1 cellular context compared by ENCODE assay signal in the genomic region with DNA sequence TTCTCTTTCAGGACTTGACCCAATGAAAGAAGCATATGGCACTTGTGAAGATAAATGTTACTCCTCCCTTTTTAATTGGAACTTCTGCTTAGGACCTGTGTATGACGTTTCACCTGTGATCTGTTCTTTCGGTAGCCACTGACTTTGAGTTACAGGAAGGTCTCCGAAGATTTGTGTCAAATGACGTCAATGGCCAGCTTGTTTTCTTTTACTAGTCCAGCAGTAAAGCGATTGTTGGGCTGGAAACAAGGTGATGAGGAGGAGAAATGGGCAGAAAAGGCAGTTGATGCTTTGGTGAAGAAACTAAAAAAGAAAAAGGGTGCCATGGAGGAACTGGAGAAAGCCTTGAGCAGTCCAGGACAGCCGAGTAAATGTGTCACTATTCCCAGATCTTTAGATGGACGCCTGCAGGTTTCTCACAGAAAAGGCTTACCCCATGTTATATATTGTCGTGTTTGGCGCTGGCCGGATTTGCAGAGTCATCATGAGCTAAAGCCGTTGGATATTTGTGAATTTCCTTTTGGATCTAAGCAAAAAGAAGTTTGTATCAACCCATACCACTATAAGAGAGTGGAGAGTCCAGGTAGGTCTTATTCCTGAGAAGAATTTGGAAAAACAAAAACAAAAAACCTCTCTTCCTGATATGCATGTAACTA.
TF ChIP-seq lines count a peak whose summit lies in the region.

No MANE protein-coding gene starts in this region.

TF ChIP-seq in K562, 482 proteins besides CTCF, POLR2A, EP300 and RAD21 (continued from another document and continues in another):
- TF ChIP-seq, protein P1, sequence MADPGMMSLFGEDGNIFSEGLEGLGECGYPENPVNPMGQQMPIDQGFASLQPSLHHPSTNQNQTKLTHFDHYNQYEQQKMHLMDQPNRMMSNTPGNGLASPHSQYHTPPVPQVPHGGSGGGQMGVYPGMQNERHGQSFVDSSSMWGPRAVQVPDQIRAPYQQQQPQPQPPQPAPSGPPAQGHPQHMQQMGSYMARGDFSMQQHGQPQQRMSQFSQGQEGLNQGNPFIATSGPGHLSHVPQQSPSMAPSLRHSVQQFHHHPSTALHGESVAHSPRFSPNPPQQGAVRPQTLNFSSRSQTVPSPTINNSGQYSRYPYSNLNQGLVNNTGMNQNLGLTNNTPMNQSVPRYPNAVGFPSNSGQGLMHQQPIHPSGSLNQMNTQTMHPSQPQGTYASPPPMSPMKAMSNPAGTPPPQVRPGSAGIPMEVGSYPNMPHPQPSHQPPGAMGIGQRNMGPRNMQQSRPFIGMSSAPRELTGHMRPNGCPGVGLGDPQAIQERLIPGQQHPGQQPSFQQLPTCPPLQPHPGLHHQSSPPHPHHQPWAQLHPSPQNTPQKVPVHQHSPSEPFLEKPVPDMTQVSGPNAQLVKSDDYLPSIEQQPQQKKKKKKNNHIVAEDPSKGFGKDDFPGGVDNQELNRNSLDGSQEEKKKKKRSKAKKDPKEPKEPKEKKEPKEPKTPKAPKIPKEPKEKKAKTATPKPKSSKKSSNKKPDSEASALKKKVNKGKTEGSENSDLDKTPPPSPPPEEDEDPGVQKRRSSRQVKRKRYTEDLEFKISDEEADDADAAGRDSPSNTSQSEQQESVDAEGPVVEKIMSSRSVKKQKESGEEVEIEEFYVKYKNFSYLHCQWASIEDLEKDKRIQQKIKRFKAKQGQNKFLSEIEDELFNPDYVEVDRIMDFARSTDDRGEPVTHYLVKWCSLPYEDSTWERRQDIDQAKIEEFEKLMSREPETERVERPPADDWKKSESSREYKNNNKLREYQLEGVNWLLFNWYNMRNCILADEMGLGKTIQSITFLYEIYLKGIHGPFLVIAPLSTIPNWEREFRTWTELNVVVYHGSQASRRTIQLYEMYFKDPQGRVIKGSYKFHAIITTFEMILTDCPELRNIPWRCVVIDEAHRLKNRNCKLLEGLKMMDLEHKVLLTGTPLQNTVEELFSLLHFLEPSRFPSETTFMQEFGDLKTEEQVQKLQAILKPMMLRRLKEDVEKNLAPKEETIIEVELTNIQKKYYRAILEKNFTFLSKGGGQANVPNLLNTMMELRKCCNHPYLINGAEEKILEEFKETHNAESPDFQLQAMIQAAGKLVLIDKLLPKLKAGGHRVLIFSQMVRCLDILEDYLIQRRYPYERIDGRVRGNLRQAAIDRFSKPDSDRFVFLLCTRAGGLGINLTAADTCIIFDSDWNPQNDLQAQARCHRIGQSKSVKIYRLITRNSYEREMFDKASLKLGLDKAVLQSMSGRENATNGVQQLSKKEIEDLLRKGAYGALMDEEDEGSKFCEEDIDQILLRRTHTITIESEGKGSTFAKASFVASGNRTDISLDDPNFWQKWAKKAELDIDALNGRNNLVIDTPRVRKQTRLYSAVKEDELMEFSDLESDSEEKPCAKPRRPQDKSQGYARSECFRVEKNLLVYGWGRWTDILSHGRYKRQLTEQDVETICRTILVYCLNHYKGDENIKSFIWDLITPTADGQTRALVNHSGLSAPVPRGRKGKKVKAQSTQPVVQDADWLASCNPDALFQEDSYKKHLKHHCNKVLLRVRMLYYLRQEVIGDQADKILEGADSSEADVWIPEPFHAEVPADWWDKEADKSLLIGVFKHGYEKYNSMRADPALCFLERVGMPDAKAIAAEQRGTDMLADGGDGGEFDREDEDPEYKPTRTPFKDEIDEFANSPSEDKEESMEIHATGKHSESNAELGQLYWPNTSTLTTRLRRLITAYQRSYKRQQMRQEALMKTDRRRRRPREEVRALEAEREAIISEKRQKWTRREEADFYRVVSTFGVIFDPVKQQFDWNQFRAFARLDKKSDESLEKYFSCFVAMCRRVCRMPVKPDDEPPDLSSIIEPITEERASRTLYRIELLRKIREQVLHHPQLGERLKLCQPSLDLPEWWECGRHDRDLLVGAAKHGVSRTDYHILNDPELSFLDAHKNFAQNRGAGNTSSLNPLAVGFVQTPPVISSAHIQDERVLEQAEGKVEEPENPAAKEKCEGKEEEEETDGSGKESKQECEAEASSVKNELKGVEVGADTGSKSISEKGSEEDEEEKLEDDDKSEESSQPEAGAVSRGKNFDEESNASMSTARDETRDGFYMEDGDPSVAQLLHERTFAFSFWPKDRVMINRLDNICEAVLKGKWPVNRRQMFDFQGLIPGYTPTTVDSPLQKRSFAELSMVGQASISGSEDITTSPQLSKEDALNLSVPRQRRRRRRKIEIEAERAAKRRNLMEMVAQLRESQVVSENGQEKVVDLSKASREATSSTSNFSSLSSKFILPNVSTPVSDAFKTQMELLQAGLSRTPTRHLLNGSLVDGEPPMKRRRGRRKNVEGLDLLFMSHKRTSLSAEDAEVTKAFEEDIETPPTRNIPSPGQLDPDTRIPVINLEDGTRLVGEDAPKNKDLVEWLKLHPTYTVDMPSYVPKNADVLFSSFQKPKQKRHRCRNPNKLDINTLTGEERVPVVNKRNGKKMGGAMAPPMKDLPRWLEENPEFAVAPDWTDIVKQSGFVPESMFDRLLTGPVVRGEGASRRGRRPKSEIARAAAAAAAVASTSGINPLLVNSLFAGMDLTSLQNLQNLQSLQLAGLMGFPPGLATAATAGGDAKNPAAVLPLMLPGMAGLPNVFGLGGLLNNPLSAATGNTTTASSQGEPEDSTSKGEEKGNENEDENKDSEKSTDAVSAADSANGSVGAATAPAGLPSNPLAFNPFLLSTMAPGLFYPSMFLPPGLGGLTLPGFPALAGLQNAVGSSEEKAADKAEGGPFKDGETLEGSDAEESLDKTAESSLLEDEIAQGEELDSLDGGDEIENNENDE (IDR thresholded peaks at IDR 0.05; ENCODE audit: low read depth, low read length), result no peak
- TF ChIP-seq SETDB1 (IDR thresholded peaks at IDR 0.05; ENCODE audit: low read length) (no peak), ZBTB34 (CRISPR knock-in tag; IDR thresholded peaks at IDR 0.05) (no peak), NR2C1 (IDR thresholded peaks at IDR 0.05) (no peak), NR2C1 (tag; IDR thresholded peaks at IDR 0.05) (no peak), KDM5B (IDR thresholded peaks at IDR 0.05; ENCODE audit: insufficient replicate concordance, low read depth, low read length) (no peak), CREM (IDR thresholded peaks at IDR 0.05; ENCODE audit: low read depth) (peak; percentile 64), SNRNP70 (optimal IDR thresholded peaks at IDR 0.05; ENCODE audit: low read depth, low read length) (no peak), MAFK (IDR thresholded peaks at IDR 0.05; ENCODE audit: low read length) (peak; percentile 55), GATAD2A (IDR thresholded peaks at IDR 0.05) (no peak), ZFP36 (IDR thresholded peaks at IDR 0.05; ENCODE audit: low read depth, low read length, partially characterized antibody) (no peak), U2AF1 (optimal IDR thresholded peaks at IDR 0.05; ENCODE audit: low read depth, low read length) (no peak), DPF2 (IDR thresholded peaks at IDR 0.05) (0 out of 2 replicates have a peak, but pooled peaks have one; percentile 11), THRA (IDR thresholded peaks at IDR 0.05) (no peak), ZNF316 (IDR thresholded peaks at IDR 0.05) (peak; percentile 90), MEIS2 (IDR thresholded peaks at IDR 0.05; ENCODE audit: partially characterized antibody) (peak; percentile 26), ZNF583 (CRISPR knock-in tag; IDR thresholded peaks at IDR 0.05) (no peak), PTTG1 (tag; IDR thresholded peaks at IDR 0.05; ENCODE audit: low read depth) (no peak), ATF7 (IDR thresholded peaks at IDR 0.05) (peak; percentile 36; the same call in 1 of the 2 replicates), TEAD4 (IDR thresholded peaks at IDR 0.05; ENCODE audit: low read length) (no peak), TEAD4 (CRISPR knock-in tag; IDR thresholded peaks at IDR 0.05; ENCODE audit: borderline replicate concordance) (no peak), HOXB6 (CRISPR knock-in tag; IDR thresholded peaks at IDR 0.05; ENCODE audit: borderline replicate concordance) (no peak), ZNF146 (CRISPR knock-in tag; IDR thresholded peaks at IDR 0.05; ENCODE audit: unreplicated experiment) (no peak), ZNF589 (CRISPR knock-in tag; IDR thresholded peaks at IDR 0.05; ENCODE audit: low read depth) (no peak), MTF1 (CRISPR knock-in tag; IDR thresholded peaks at IDR 0.05; ENCODE audit: borderline replicate concordance) (no peak), HMG20A (CRISPR knock-in tag; conservative IDR thresholded peaks at IDR 0.05) (no peak), POLR2H (tag; IDR thresholded peaks at IDR 0.05; ENCODE audit: low read depth) (no peak), RBM25 (IDR thresholded peaks at IDR 0.05; ENCODE audit: low read depth, low read length, severe bottlenecking) (no peak), FOXK2 (conservative IDR thresholded peaks at IDR 0.05 in 1 of 2, IDR thresholded peaks at IDR 0.05 in 1 of 2; ENCODE audit: low read depth in 2 of 2) (0 out of 4 replicates have a peak, but pooled peaks have one; percentile 35), NCOA4 (IDR thresholded peaks at IDR 0.05; ENCODE audit: partially characterized antibody) (no peak), C11orf30 (IDR thresholded peaks at IDR 0.05; ENCODE audit: low read depth) (peak; percentile 86), PRPF4 (IDR thresholded peaks at IDR 0.05; ENCODE audit: insufficient read depth, low read depth, low read length, poor library complexity, severe bottlenecking) (no peak), ZNF12 (CRISPR knock-in tag; IDR thresholded peaks at IDR 0.05) (no peak), CBX3 (IDR thresholded peaks at IDR 0.05; ENCODE audit: borderline replicate concordance in 1 of 2, low read length in 2 of 2) (no peak), HNRNPLL (IDR thresholded peaks at IDR 0.05; ENCODE audit: low read depth, low read length, poor library complexity, severe bottlenecking) (no peak), SREBF1 (IDR thresholded peaks at IDR 0.05; ENCODE audit: borderline replicate concordance, low read depth, low read length) (no peak), BRF1 (IDR thresholded peaks at IDR 0.05; ENCODE audit: borderline replicate concordance, extremely low read depth, insufficient read length) (no peak), NFE2L1 (tag; IDR thresholded peaks at IDR 0.05; ENCODE audit: borderline replicate concordance, low read depth) (peak; percentile 48; the same call in 1 of the 2 replicates), NFE2 (IDR thresholded peaks at IDR 0.05; ENCODE audit: low read depth) (peak; percentile 78), WHSC1 (IDR thresholded peaks at IDR 0.05; ENCODE audit: low read length) (no peak), ZNF263 (CRISPR knock-in tag; IDR thresholded peaks at IDR 0.05; ENCODE audit: borderline replicate concordance) (no peak)
- TF ChIP-seq, protein P2, sequence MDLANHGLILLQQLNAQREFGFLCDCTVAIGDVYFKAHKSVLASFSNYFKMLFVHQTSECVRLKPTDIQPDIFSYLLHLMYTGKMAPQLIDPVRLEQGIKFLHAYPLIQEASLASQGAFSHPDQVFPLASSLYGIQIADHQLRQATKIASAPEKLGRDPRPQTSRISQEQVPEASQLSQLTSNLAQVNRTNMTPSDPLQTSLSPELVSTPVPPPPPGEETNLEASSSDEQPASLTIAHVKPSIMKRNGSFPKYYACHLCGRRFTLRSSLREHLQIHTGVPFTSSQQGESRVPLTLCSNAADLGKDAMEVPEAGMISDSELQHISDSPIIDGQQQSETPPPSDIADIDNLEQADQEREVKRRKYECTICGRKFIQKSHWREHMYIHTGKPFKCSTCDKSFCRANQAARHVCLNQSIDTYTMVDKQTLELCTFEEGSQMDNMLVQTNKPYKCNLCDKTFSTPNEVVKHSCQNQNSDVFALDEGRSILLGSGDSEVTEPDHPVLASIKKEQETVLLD (IDR thresholded peaks at IDR 0.05), result no peak
- TF ChIP-seq, protein P3, sequence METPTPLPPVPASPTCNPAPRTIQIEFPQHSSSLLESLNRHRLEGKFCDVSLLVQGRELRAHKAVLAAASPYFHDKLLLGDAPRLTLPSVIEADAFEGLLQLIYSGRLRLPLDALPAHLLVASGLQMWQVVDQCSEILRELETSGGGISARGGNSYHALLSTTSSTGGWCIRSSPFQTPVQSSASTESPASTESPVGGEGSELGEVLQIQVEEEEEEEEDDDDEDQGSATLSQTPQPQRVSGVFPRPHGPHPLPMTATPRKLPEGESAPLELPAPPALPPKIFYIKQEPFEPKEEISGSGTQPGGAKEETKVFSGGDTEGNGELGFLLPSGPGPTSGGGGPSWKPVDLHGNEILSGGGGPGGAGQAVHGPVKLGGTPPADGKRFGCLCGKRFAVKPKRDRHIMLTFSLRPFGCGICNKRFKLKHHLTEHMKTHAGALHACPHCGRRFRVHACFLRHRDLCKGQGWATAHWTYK (CRISPR knock-in tag; IDR thresholded peaks at IDR 0.05), result no peak
- TF ChIP-seq, protein P4, sequence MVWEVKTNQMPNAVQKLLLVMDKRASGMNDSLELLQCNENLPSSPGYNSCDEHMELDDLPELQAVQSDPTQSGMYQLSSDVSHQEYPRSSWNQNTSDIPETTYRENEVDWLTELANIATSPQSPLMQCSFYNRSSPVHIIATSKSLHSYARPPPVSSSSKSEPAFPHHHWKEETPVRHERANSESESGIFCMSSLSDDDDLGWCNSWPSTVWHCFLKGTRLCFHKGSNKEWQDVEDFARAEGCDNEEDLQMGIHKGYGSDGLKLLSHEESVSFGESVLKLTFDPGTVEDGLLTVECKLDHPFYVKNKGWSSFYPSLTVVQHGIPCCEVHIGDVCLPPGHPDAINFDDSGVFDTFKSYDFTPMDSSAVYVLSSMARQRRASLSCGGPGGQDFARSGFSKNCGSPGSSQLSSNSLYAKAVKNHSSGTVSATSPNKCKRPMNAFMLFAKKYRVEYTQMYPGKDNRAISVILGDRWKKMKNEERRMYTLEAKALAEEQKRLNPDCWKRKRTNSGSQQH (CRISPR knock-in tag; IDR thresholded peaks at IDR 0.05), result no peak
